In the genomic region with DNA sequence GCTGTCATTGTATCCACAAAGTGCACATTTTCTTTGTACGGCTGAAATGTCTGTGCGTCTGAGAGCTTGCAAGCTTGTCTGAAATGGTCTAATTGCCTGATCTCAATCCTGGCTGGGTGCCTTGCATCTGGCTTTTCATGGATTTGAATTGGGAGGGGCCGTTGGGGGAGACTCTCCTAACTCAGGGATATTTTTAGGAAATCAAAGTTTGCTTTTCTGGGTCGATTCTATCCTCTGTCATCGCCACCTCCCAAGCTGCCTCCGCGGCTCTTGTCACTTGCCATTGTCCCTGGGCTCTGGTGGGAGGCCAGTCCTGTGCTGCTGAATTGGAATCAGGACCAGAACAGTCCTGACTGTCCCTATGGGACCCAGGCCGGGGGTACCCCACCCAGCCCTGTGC, we compare ENCODE assay signal across 1 cellular context.
TF ChIP-seq lines count a peak whose summit lies in the region.

No MANE protein-coding gene starts in this region.

TF ChIP-seq in SK-N-SH treated with all-trans-retinoic acid at 6 μM for 48 hours, 23 proteins besides CTCF, POLR2A, EP300 and RAD21 (continued from another document):
- no peak for TF ChIP-seq ZNF8 (CRISPR knock-in tag; IDR thresholded peaks at IDR 0.05)
- no peak for TF ChIP-seq TCF4 (CRISPR knock-in tag; IDR thresholded peaks at IDR 0.05; ENCODE audit: borderline replicate concordance)
